ENCODE assay signal across 14 cellular contexts in genomic region chr10:34275626-34276025, GRCh38.
DNase-seq lines count a peak whose midpoint lies in the region; ATAC-seq and TF ChIP-seq lines count a peak whose summit lies in the region.
"Had no signal": no experiment of that assay in that cellular context is flagged by ENCODE, and none has a peak within 500 bp of the region (broad histone marks: within the 10 kb centered on the region; RNA-seq: fewer than 3 reads in every experiment).

No MANE protein-coding gene starts in this region.

- no peaks in the 10 kb centered on the region for H3K36me3 Mint-ChIP-seq in effector memory CD8-positive, alpha-beta T cell (ENCODE audit: insufficient read depth)
- H3K36me3 Mint-ChIP-seq: CD8-positive, alpha-beta memory T cell had no signal

- peaks cover 0 to 3% of the 10 kb centered on the region in 2 donors for H3K9me3 Mint-ChIP-seq in effector memory CD8-positive, alpha-beta T cell
- H3K9me3 Mint-ChIP-seq: HFFc6 had no signal

- TF ChIP-seq CTCF in fibroblast of villous mesenchyme (IDR thresholded peaks at IDR 0.05; ENCODE audit: insufficient read depth, low read depth, low read length) (no peak), smooth muscle cell (IDR thresholded peaks at IDR 0.05; ENCODE audit: borderline replicate concordance, insufficient read depth, poor library complexity, severe bottlenecking) (no peak)

- DNase-seq in EL: peak; percentile 13
- peak; percentile 50 for DNase-seq in RPMI7951 (ENCODE audit: low read depth)
- DNase-seq in fibroblast of villous mesenchyme (ENCODE audit: low read depth): peak; percentile 62
- DNase-seq in smooth muscle cell (lab: John Stamatoyannopoulos, UW; ENCODE audit: unreplicated experiment): no peak
- no peak for DNase-seq in effector memory CD8-positive, alpha-beta T cell
- DNase-seq: Caco-2; CD8-positive, alpha-beta memory T cell; HCEC 1CT; HFFc6 had no signal

- no peak overlapping the region for H2AFZ ChIP-seq in smooth muscle cell (ENCODE audit: low read depth)

- WGBS in smooth muscle cell (ENCODE audit: low lambda C conversion rate): 7% methylated on average over 1 of the region's 1 CpG

- H3K79me2 ChIP-seq in smooth muscle cell (ENCODE audit: low read depth): no peaks in the 10 kb centered on the region

- no peak overlapping the region for H3K4me3 Mint-ChIP-seq in effector memory CD8-positive, alpha-beta T cell
- H3K4me3 Mint-ChIP-seq: CD8-positive, alpha-beta memory T cell; HFFc6 had no signal

- H3K9me3 ChIP-seq in smooth muscle cell (replicated peaks; ENCODE audit: low read depth): no peaks in the 10 kb centered on the region
- H3K9me3 ChIP-seq: BLaER1, Caco-2 had no signal

- no peaks in the 10 kb centered on the region for H3K4me1 Mint-ChIP-seq in effector memory CD8-positive, alpha-beta T cell (ENCODE audit: low read depth in 2 of 2)
- H3K4me1 Mint-ChIP-seq: CD8-positive, alpha-beta memory T cell had no signal

- no peak for ATAC-seq in GM19395 (IDR thresholded peaks at IDR 0.05; ENCODE audit: unreplicated experiment)
- no peak for ATAC-seq in HG03196 (IDR thresholded peaks at IDR 0.05; ENCODE audit: unreplicated experiment)
- ATAC-seq in effector memory CD8-positive, alpha-beta T cell (replicated peaks): no peak
- ATAC-seq: K562 had no signal

- H3K4me2 ChIP-seq in smooth muscle cell: peak overlapping the region; percentile 32
- H3K4me2 ChIP-seq: BLaER1 had no signal

- H3K27me3 Mint-ChIP-seq in effector memory CD8-positive, alpha-beta T cell: peaks cover 0 to 5% of the 10 kb centered on the region in 2 donors

- no peaks in the 10 kb centered on the region for H4K20me1 ChIP-seq in smooth muscle cell (ENCODE audit: low read depth)
- H4K20me1 ChIP-seq: BLaER1 had no signal

- no peak overlapping the region for H3K27ac Mint-ChIP-seq in effector memory CD8-positive, alpha-beta T cell
- H3K27ac Mint-ChIP-seq: CD8-positive, alpha-beta memory T cell; HFFc6 had no signal

- H3K27me3 ChIP-seq in smooth muscle cell (ENCODE audit: low read depth): no peaks in the 10 kb centered on the region
- H3K27me3 ChIP-seq: BLaER1 had no signal

- H3K4me3 ChIP-seq in fibroblast of villous mesenchyme (ENCODE audit: low read depth, low read length) (no peak overlapping the region), smooth muscle cell (no peak overlapping the region)
- H3K4me3 ChIP-seq: BLaER1, K562 had no signal

- peak overlapping the region; percentile 28 for H3K27ac ChIP-seq in smooth muscle cell (ENCODE audit: low read depth)
- H3K27ac ChIP-seq: BLaER1, HL-60 had no signal

- H3K9ac ChIP-seq in smooth muscle cell (ENCODE audit: low read depth): no peak overlapping the region
- H3K9ac ChIP-seq: BLaER1 had no signal

- no peaks in the 10 kb centered on the region for H3K36me3 ChIP-seq in smooth muscle cell (ENCODE audit: low read depth)
- H3K36me3 ChIP-seq: BLaER1 had no signal

- peaks cover 15% of the 10 kb centered on the region for H3K4me1 ChIP-seq in smooth muscle cell (ENCODE audit: low read depth)
- H3K4me1 ChIP-seq: Caco-2 had no signal

- H3F3A ChIP-seq in smooth muscle cell (ENCODE audit: low read depth): peaks cover 11% of the 10 kb centered on the region

Comparison
In these comparisons a context has a peak if more than half of its experiments do, and no peak if none do; other contexts are left out.
1. DNase-seq: peak in EL (single experiment), RPMI7951 (single experiment) and fibroblast of villous mesenchyme (single experiment); none in smooth muscle cell (single experiment) and effector memory CD8-positive, alpha-beta T cell (0 of 3).